In genomic region chr7:27346531-27347260, GRCh38 we compare ENCODE assay signal across 8 cellular contexts.
DNase-seq lines count a peak whose midpoint lies in the region; ATAC-seq and TF ChIP-seq lines count a peak whose summit lies in the region.

No MANE protein-coding gene starts in this region.

- no peak for TF ChIP-seq CTCF in lung (IDR thresholded peaks at IDR 0.05; ENCODE audit: control extremely low read depth, extremely low read depth)

- peak; percentile 95 for DNase-seq in A172 (ENCODE audit: low spot score)
- DNase-seq in HK-2 (ENCODE audit: unreplicated experiment), result peak; percentile 65
- DNase-seq in amniotic epithelial cell (ENCODE audit: low read depth), result peak; percentile 58
- DNase-seq in lung (ENCODE audit: low spot score), result peak; percentile 62
- no peak for DNase-seq in NK-92 treated with Interleukin-12 subunit alpha and Interleukin-12 subunit beta, amount 100 ng/mL, for 24 hours (lab: John Stamatoyannopoulos, UW)
- DNase-seq in T-helper 9 cell, result no peak

- no peak overlapping the region for H3K4me3 ChIP-seq in lung

- WGBS in lung, 2 donors, result 51 to 75% methylated on average over 10 of the region's 10 CpGs

- H3K27me3 ChIP-seq in lung (ENCODE audit: control insufficient read depth, insufficient read depth), result no peaks in the 10 kb centered on the region

- ATAC-seq in lung (ENCODE audit: insufficient read depth, low FRiP score) (peak; percentile 78), HG03139 (IDR thresholded peaks at IDR 0.05; ENCODE audit: unreplicated experiment) (no peak), GM18868 (IDR thresholded peaks at IDR 0.05; ENCODE audit: unreplicated experiment) (no peak)

- H3K36me3 ChIP-seq in lung (ENCODE audit: control insufficient read depth in 2 of 2, insufficient read depth in 2 of 2, low read length in 2 of 2), result no peaks in the 10 kb centered on the region

- H3K4me1 ChIP-seq in lung (ENCODE audit: control insufficient read depth in 2 of 2, insufficient read depth in 2 of 2, low read length in 2 of 2), result peaks cover 0 to 2% of the 10 kb centered on the region in 2 donors

- no peak overlapping the region for H3K27ac ChIP-seq in lung (ENCODE audit: low read depth in 1 of 2, low read length in 1 of 2)

- H3K9me3 ChIP-seq in lung (ENCODE audit: control insufficient read depth in 2 of 2, insufficient read depth in 1 of 2, low read length in 1 of 2), result no peaks in the 10 kb centered on the region

Comparison
In these comparisons a context has a peak if more than half of its experiments do, and no peak if none do; other contexts are left out.
1. DNase-seq: peak in A172 (single experiment), HK-2 (single experiment), amniotic epithelial cell (single experiment) and lung (single experiment); none in NK-92 treated with Interleukin-12 subunit alpha and Interleukin-12 subunit beta, amount 100 ng/mL, for 24 hours (single experiment) and T-helper 9 cell (single experiment).